ENCODE assay signal across 21 cellular contexts in genomic region chr2:120710256-120710655, GRCh38. TPM values are rescaled to one million over a fixed set of nuclear protein-coding genes. Genes with fewer than 3 reads are reported as not detected.
A peak's percentile ranks its signal among the peaks of the same experiment; 100 is the strongest.
DNase-seq lines count a peak whose midpoint lies in the region; ATAC-seq, FAIRE-seq and TF ChIP-seq lines count a peak whose summit lies in the region.
"Had no signal": no experiment of that assay in that cellular context is flagged by ENCODE, and none has a peak within 500 bp of the region (broad histone marks: within the 10 kb centered on the region; RNA-seq: fewer than 3 reads in every experiment).

No MANE protein-coding gene starts in this region.

- peak overlapping the region; percentile 85 for H3K27ac ChIP-seq in GM23338 (ENCODE audit: low read depth)
- peak overlapping the region; percentile 57 for H3K27ac ChIP-seq in astrocyte (ENCODE audit: low read depth, low read length)
- H3K27ac ChIP-seq: BLaER1 treated with 17β-estradiol and CSF1 and Interleukin-3, amounts not matched to agents 10 nM and 100 nM; heart left ventricle; left ventricle myocardium inferior had no signal

- peak; percentile 73 for DNase-seq in GM23338 (ENCODE audit: low spot score)
- peak; percentile 84 for DNase-seq in astrocyte (ENCODE audit: low read depth)
- peak; percentile 63 for DNase-seq in sciatic nerve (ENCODE audit: low spot score)
- DNase-seq in KBM-7 = no peak
- no peak for DNase-seq in MG63
- no peak for DNase-seq in NK-92 (lab: John Stamatoyannopoulos, UW; ENCODE audit: unreplicated experiment)
- DNase-seq: activated gamma-delta T cell treated with Interleukin-2 at 50 U/mL for 16 hours; KG1; left ventricle myocardium inferior; NK-92 treated with Interleukin-12 subunit alpha and Interleukin-12 subunit beta, amount 100 ng/mL, for 24 hours; stimulated activated CD4-positive, alpha-beta T cell treated with anti-CD3 and anti-CD28 coated beads, Interleukin-12 subunit alpha, Interleukin-12 subunit beta, amount 100 ng/mL, for 4 hours; stimulated activated naive B cell treated with anti-CD40 and anti-IgM and Interleukin-4, amounts not matched to agents 10 μg/mL and 1 μg/mL and 100 μg/mL, for 72 hours; T-helper 17 cell had no signal

- peaks cover 31% of the 10 kb centered on the region for H3F3A ChIP-seq in GM23338 (replicated peaks; ENCODE audit: low read depth)

- H3K27ac Mint-ChIP-seq in GM23338 (peak overlapping the region; percentile 88), astrocyte (ENCODE audit: unreplicated experiment) (no peak overlapping the region)
- H3K27ac Mint-ChIP-seq: progenitor cell of endocrine pancreas; stimulated activated naive B cell treated with anti-CD40 and anti-IgM and Interleukin-4, amounts not matched to agents 10 μg/mL and 1 μg/mL and 100 μg/mL, for 72 hours; T-helper 17 cell had no signal

- peaks cover 67% of the 10 kb centered on the region for H3K4me1 Mint-ChIP-seq in GM23338
- peaks cover 3% of the 10 kb centered on the region for H3K4me1 Mint-ChIP-seq in astrocyte (ENCODE audit: low read depth, unreplicated experiment)
- H3K4me1 Mint-ChIP-seq: stimulated activated naive B cell treated with anti-CD40 and anti-IgM and Interleukin-4, amounts not matched to agents 10 μg/mL and 1 μg/mL and 100 μg/mL, for 72 hours; T-helper 17 cell had no signal

- H3K27me3 ChIP-seq in GM23338 (ENCODE audit: insufficient read depth) (peaks cover 21% of the 10 kb centered on the region; the same call in 1 of the 2 replicates), astrocyte (ENCODE audit: insufficient read depth, low read length) (no peaks in the 10 kb centered on the region), iPS-15b (ENCODE audit: control insufficient read depth, insufficient read depth, low read length) (peaks cover 43% of the 10 kb centered on the region), MG63 (no peaks in the 10 kb centered on the region)
- H3K27me3 ChIP-seq: BLaER1 treated with 17β-estradiol and CSF1 and Interleukin-3, amounts not matched to agents 10 nM and 100 nM had no signal

- no peaks in the 10 kb centered on the region for H3K9me3 ChIP-seq in astrocyte (ENCODE audit: insufficient read depth, low read depth, low read length)
- no peaks in the 10 kb centered on the region for H3K9me3 ChIP-seq in iPS-15b (ENCODE audit: control insufficient read depth, insufficient read depth, low read length)
- H3K9me3 ChIP-seq in MG63 = no peaks in the 10 kb centered on the region
- H3K9me3 ChIP-seq: BLaER1 treated with 17β-estradiol and CSF1 and Interleukin-3, amounts not matched to agents 10 nM and 100 nM; heart left ventricle; left ventricle myocardium inferior; tibial nerve had no signal

- FAIRE-seq in astrocyte (lab: Jason Lieb, UNC) = no peak
- FAIRE-seq: GM18507 had no signal

- peak; percentile 48 for ATAC-seq in GM23338
- peak; percentile 76 for ATAC-seq in sciatic nerve
- ATAC-seq in HG03565 (IDR thresholded peaks at IDR 0.05; ENCODE audit: unreplicated experiment) = no peak
- ATAC-seq: activated CD4-positive, CD25-positive, alpha-beta regulatory T cell treated with anti-CD3 and anti-CD28 coated beads, Interleukin-2, amount 50 U/mL, for 24 hours; stimulated activated naive B cell treated with anti-CD40 and anti-IgM and Interleukin-4, amounts not matched to agents 10 μg/mL and 1 μg/mL and 100 μg/mL, for 72 hours; T-helper 17 cell had no signal

- H3K9me2 ChIP-seq in GM23338 (ENCODE audit: insufficient read depth) = 0 out of 2 replicates have a peak, but pooled peaks cover 5% of the 10 kb centered on the region

- H2AFZ ChIP-seq in GM23338 (no peak overlapping the region), astrocyte (ENCODE audit: low read depth, low read length) (peak overlapping the region; percentile 65)

- H3K9ac ChIP-seq in astrocyte (ENCODE audit: low read length) = peak overlapping the region; percentile 43
- peak overlapping the region; percentile 20 for H3K9ac ChIP-seq in iPS-15b (ENCODE audit: low read depth, low read length)
- H3K9ac ChIP-seq: BLaER1 treated with 17β-estradiol and CSF1 and Interleukin-3, amounts not matched to agents 10 nM and 100 nM had no signal

- H3K4me2 ChIP-seq in GM23338 (peak overlapping the region; percentile 26), astrocyte (ENCODE audit: low read length) (peak overlapping the region; percentile 68)
- H3K4me2 ChIP-seq: BLaER1 treated with 17β-estradiol and CSF1 and Interleukin-3, amounts not matched to agents 10 nM and 100 nM had no signal

- H3K4me3 Mint-ChIP-seq in GM23338 (peak overlapping the region; percentile 42), astrocyte (ENCODE audit: unreplicated experiment) (no peak overlapping the region)
- H3K4me3 Mint-ChIP-seq: stimulated activated naive B cell treated with anti-CD40 and anti-IgM and Interleukin-4, amounts not matched to agents 10 μg/mL and 1 μg/mL and 100 μg/mL, for 72 hours; T-helper 17 cell had no signal

- H3K9me3 Mint-ChIP-seq in GM23338 (no peaks in the 10 kb centered on the region), astrocyte (ENCODE audit: unreplicated experiment) (peaks cover 2% of the 10 kb centered on the region)

- H4K20me1 ChIP-seq in GM23338 (replicated peaks; ENCODE audit: insufficient read depth) = no peaks in the 10 kb centered on the region
- no peaks in the 10 kb centered on the region for H4K20me1 ChIP-seq in astrocyte (ENCODE audit: insufficient read depth, low read length)
- H4K20me1 ChIP-seq: BLaER1 treated with 17β-estradiol and CSF1 and Interleukin-3, amounts not matched to agents 10 nM and 100 nM had no signal

- peak overlapping the region; percentile 5; the same call in 1 of the 2 replicates for H3K4me3 ChIP-seq in GM23338
- H3K4me3 ChIP-seq in astrocyte (ENCODE audit: insufficient read depth, low read depth, low read length) = no peak overlapping the region
- peak overlapping the region; percentile 18 for H3K4me3 ChIP-seq in iPS-15b (ENCODE audit: low read depth, low read length)
- H3K4me3 ChIP-seq in MG63 = no peak overlapping the region
- H3K4me3 ChIP-seq: BLaER1 treated with 17β-estradiol and CSF1 and Interleukin-3, amounts not matched to agents 10 nM and 100 nM; heart left ventricle; left ventricle myocardium inferior; tibial nerve had no signal

- H3K36me3 ChIP-seq in GM23338 (ENCODE audit: insufficient read depth) (no peaks in the 10 kb centered on the region; the same call in 1 of the 2 replicates), astrocyte (ENCODE audit: insufficient read depth, low read length) (no peaks in the 10 kb centered on the region), iPS-15b (ENCODE audit: control insufficient read depth, insufficient read depth, low read length) (no peaks in the 10 kb centered on the region), MG63 (no peaks in the 10 kb centered on the region)
- H3K36me3 ChIP-seq: BLaER1 treated with 17β-estradiol and CSF1 and Interleukin-3, amounts not matched to agents 10 nM and 100 nM; heart left ventricle; left ventricle myocardium inferior; tibial nerve had no signal

- H3K36me3 Mint-ChIP-seq in GM23338 (ENCODE audit: low read depth) = no peaks in the 10 kb centered on the region
- peaks cover 2% of the 10 kb centered on the region for H3K36me3 Mint-ChIP-seq in astrocyte (ENCODE audit: low read depth, unreplicated experiment)
- H3K36me3 Mint-ChIP-seq: stimulated activated naive B cell treated with anti-CD40 and anti-IgM and Interleukin-4, amounts not matched to agents 10 μg/mL and 1 μg/mL and 100 μg/mL, for 72 hours had no signal

- H3K79me2 ChIP-seq in GM23338 (replicated peaks; ENCODE audit: insufficient read depth) (no peaks in the 10 kb centered on the region), astrocyte (ENCODE audit: insufficient read depth, low read length) (no peaks in the 10 kb centered on the region)

- intact Hi-C loops in sciatic nerve (cut with DNase I) = no loop called here

- TF ChIP-seq CTCF in GM23338 (conservative IDR thresholded peaks at IDR 0.05; ENCODE audit: low read depth in 2 of 2) (no peak), astrocyte (IDR thresholded peaks at IDR 0.05; ENCODE audit: insufficient read depth, low read depth, low read length) (no peak)

- H3K4me1 ChIP-seq in GM23338 (ENCODE audit: insufficient read depth) = peaks cover 61% of the 10 kb centered on the region
- peaks cover 15% of the 10 kb centered on the region for H3K4me1 ChIP-seq in astrocyte (ENCODE audit: insufficient read depth, low read length)
- peaks cover 24% of the 10 kb centered on the region for H3K4me1 ChIP-seq in iPS-15b (ENCODE audit: control insufficient read depth, insufficient read depth, low read length)
- H3K4me1 ChIP-seq: heart left ventricle, tibial nerve had no signal

- H3K27me3 Mint-ChIP-seq in GM23338 (ENCODE audit: insufficient read depth, low read depth, poor library complexity) = peaks cover 36% of the 10 kb centered on the region
- peaks cover 56% of the 10 kb centered on the region for H3K27me3 Mint-ChIP-seq in astrocyte (ENCODE audit: low read depth, unreplicated experiment)

- in situ Hi-C loops in KBM-7 (cut with MboI; ENCODE audit: low pct_unique_long_range_greater_than_20kb, low sequenced_read_pairs) = no loop called here

TF ChIP-seq in GM23338, 12 proteins besides CTCF, POLR2A, EP300 and RAD21:
- TF ChIP-seq ZNF114 (CRISPR knock-in tag; IDR thresholded peaks at IDR 0.05) (0 out of 2 replicates have a peak, but pooled peaks have one; percentile 10), EZH2 (IDR thresholded peaks at IDR 0.05; ENCODE audit: low read depth, unreplicated experiment) (no peak)

RNA-seq across cellular contexts. Expression of gene GLI2, which starts 25.4 kb away (rescaled TPM):
- 41.7 and 53.6 TPM in 2 replicates for total RNA-seq in GM23338 (2014; rRNA removed; shearing (Covaris generic))
- polyA plus RNA-seq in GM23338 (2016; fragmentation: Nextera tagmentation; extraction: Ambion mirVana) = 57.0 and 67.1 TPM in 2 replicates
- total RNA-seq in astrocyte (42.9 and 44.5 TPM in 2 replicates), sciatic nerve (14.4 TPM)
- 0.47 and 1.3 TPM in 2 replicates for total RNA-seq in MG63 (2014; rRNA removed; shearing (Covaris generic); ENCODE audit: low replicate concordance)
- total RNA-seq: T-helper 17 cell had no signal

Comparison
In these comparisons a context has a peak if more than half of its experiments do, and no peak if none do; other contexts are left out.
1. DNase-seq: peak in GM23338 (single experiment), astrocyte (single experiment) and sciatic nerve (single experiment); none in KBM-7 (single experiment), MG63 (single experiment) and NK-92 (single experiment).
2. H3K4me3 ChIP-seq: peak in GM23338 (single experiment) and iPS-15b (single experiment); none in astrocyte (single experiment) and MG63 (single experiment).